In genomic region chr16:54193656-54194007, GRCh38 we compare ENCODE assay signal across 8 cellular contexts.
DNase-seq lines count a peak whose midpoint lies in the region; ATAC-seq and TF ChIP-seq lines count a peak whose summit lies in the region.

No MANE protein-coding gene starts in this region.

- in situ Hi-C loops in G401 (cut with HindIII; ENCODE audit: low sequenced_read_pairs): no loop called here

- H3K4me3 ChIP-seq in sigmoid colon: peak overlapping the region in 2 of 4 donors; percentile 15 to 33

- no peaks in the 10 kb centered on the region for H3K4me1 Mint-ChIP-seq in stimulated activated memory B cell treated with anti-CD40 and anti-IgM and Interleukin-4, amounts not matched to agents 10 μg/mL and 1 μg/mL and 100 μg/mL, for 72 hours

- TF ChIP-seq POLR2A in sigmoid colon (IDR thresholded peaks at IDR 0.05): no peak

- H3K27me3 ChIP-seq in sigmoid colon: peaks cover 0 to 24% (median 0%) of the 10 kb centered on the region in 3 donors

- H3K27ac Mint-ChIP-seq in stimulated activated memory B cell treated with anti-CD40 and anti-IgM and Interleukin-4, amounts not matched to agents 10 μg/mL and 1 μg/mL and 100 μg/mL, for 72 hours: no peak overlapping the region

- H3K27me3 Mint-ChIP-seq in stimulated activated memory B cell treated with anti-CD40 and anti-IgM and Interleukin-4, amounts not matched to agents 10 μg/mL and 1 μg/mL and 100 μg/mL, for 72 hours: peaks cover 10% of the 10 kb centered on the region

- peaks cover 18% of the 10 kb centered on the region for H3K9me3 Mint-ChIP-seq in stimulated activated memory B cell treated with anti-CD40 and anti-IgM and Interleukin-4, amounts not matched to agents 10 μg/mL and 1 μg/mL and 100 μg/mL, for 72 hours

- peak overlapping the region in 3 of 4 donors; percentile 46 to 57 (median 50) for H3K27ac ChIP-seq in sigmoid colon

- TF ChIP-seq CTCF in sigmoid colon (IDR thresholded peaks at IDR 0.05): peak in 3 of 4 experiments; percentile 34 to 58 (median 37)

- peaks cover 0 to 12% (median 0%) of the 10 kb centered on the region in 4 donors for H3K4me1 ChIP-seq in sigmoid colon

- WGBS in sigmoid colon, 2 donors: 22 to 27% methylated on average over 17 of the region's 17 CpGs

- no peak overlapping the region for H3K4me3 Mint-ChIP-seq in stimulated activated memory B cell treated with anti-CD40 and anti-IgM and Interleukin-4, amounts not matched to agents 10 μg/mL and 1 μg/mL and 100 μg/mL, for 72 hours

- intact Hi-C loops in sigmoid colon (cut with DNase I): no loop called here

- DNase-seq in G401 (ENCODE audit: low spot score) (peak; percentile 24), HT-29 (ENCODE audit: low spot score) (peak; percentile 68), NOMO-1 (lab: John Stamatoyannopoulos, UW; ENCODE audit: unreplicated experiment in 2 of 2) (peak; percentile 71 to 87), astrocyte of the hippocampus (ENCODE audit: low read depth, low spot score) (peak; percentile 79), hypothalamus (lab: John Stamatoyannopoulos, UW) (peak in 44 of 51 donors; percentile 12 to 75 (median 44)), sigmoid colon (peak; percentile 76)

- H3K9me3 ChIP-seq in sigmoid colon: peaks cover 0 to 6% (median 2%) of the 10 kb centered on the region in 4 donors

- peak; percentile 96 for ATAC-seq in GM21526 (IDR thresholded peaks at IDR 0.05; ENCODE audit: low FRiP score, unreplicated experiment)
- no peak for ATAC-seq in stimulated activated memory B cell treated with anti-CD40 and anti-IgM and Interleukin-4, amounts not matched to agents 10 μg/mL and 1 μg/mL and 100 μg/mL, for 72 hours

- H3K36me3 ChIP-seq in sigmoid colon: no peaks in the 10 kb centered on the region

- no peaks in the 10 kb centered on the region for H3K36me3 Mint-ChIP-seq in stimulated activated memory B cell treated with anti-CD40 and anti-IgM and Interleukin-4, amounts not matched to agents 10 μg/mL and 1 μg/mL and 100 μg/mL, for 72 hours

- no peak for TF ChIP-seq EP300 in sigmoid colon (IDR thresholded peaks at IDR 0.05)

Comparison
In these comparisons a context has a peak if more than half of its experiments do, and no peak if none do; other contexts are left out.
1. DNase-seq: peak in every context shown above with its lines; median percentile 79 in NOMO-1; 79 in astrocyte of the hippocampus; 76 in sigmoid colon; 68 in HT-29; 44 in hypothalamus; 24 in G401.